31 cellular contexts compared by ENCODE assay signal in the genomic region with DNA sequence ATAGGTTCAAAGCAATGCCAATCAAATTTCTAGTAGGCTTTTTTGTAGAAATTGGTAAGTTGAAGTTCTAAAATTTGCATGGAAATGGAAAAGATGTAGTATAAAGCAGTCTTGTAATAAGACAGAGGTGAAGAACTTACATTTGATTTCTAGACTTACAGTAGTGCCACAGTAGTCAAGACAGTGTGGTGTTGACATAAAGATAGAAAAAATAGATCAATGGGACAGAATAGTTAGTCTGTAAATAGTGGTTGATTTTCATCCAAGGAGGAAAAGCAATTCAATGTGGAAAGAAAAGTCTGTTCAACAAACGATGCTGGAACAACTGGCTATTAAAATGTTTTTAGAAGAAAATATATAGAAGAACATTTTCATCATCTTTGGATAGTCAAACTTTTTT.
"Had no signal": no experiment of that assay in that cellular context is flagged by ENCODE, and none has a peak within 500 bp of the region (broad histone marks: within the 10 kb centered on the region; RNA-seq: fewer than 3 reads in every experiment).

No MANE protein-coding gene starts in this region.

- H3K27me3 ChIP-seq: ascending aorta, cardiac muscle cell had no signal

- H3K9me3 ChIP-seq: ascending aorta had no signal

- DNase-seq: activated CD4-positive, alpha-beta memory T cell treated with anti-CD3 and anti-CD28 coated beads, Interleukin-2, amount 10 ng/mL, durations not matched to agents 7 days and 5 days; activated CD4-positive, alpha-beta T cell treated with anti-CD3 and anti-CD28 coated beads for 1 hour; activated CD4-positive, alpha-beta T cell treated with anti-CD3 and anti-CD28 coated beads for 36 hours; activated CD4-positive, alpha-beta T cell treated with anti-CD3 and anti-CD28 coated beads for 48 hours; activated CD4-positive, alpha-beta T cell treated with anti-CD3 and anti-CD28 coated beads, Interleukin-2, amount 10 ng/mL, durations not matched to agents 7 days and 5 days; activated CD4-positive, alpha-beta T cell treated with anti-CD3 and anti-CD28 coated beads, Interleukin-2, amount 50 U/mL, for 48 hours; activated CD4-positive, CD25-positive, alpha-beta regulatory T cell; activated CD8-positive, alpha-beta memory T cell treated with anti-CD3 and anti-CD28 coated beads for 24 hours; activated CD8-positive, alpha-beta memory T cell treated with anti-CD3 and anti-CD28 coated beads, Interleukin-2, amount 10 ng/mL, durations not matched to agents 7 days and 5 days; activated CD8-positive, alpha-beta memory T cell treated with anti-CD3 and anti-CD28 coated beads, Interleukin-2, amount 50 U/mL, for 48 hours; activated CD8-positive, alpha-beta T cell treated with anti-CD3 and anti-CD28 coated beads, Interleukin-2, amount 10 ng/mL, durations not matched to agents 7 days and 5 days; activated effector memory CD4-positive, alpha-beta T cell treated with Interleukin-2 at 50 U/mL for 16 hours; activated gamma-delta T cell; activated naive CD4-positive, alpha-beta T cell treated with anti-CD3 and anti-CD28 coated beads, Interleukin-2, amount 10 ng/mL, durations not matched to agents 7 days and 5 days; activated naive CD4-positive, alpha-beta T cell treated with Interleukin-2 at 50 U/mL for 16 hours; activated naive CD8-positive, alpha-beta T cell treated with anti-CD3 and anti-CD28 coated beads, Interleukin-2, amount 10 ng/mL, durations not matched to agents 7 days and 5 days; activated naive CD8-positive, alpha-beta T cell treated with anti-CD3 and anti-CD28 coated beads, Interleukin-2, amount 50 U/mL, for 24 hours; activated T-cell treated with anti-CD3 and anti-CD28 coated beads, Interleukin-2, amount 50 U/mL, for 24 hours; activated T-cell treated with anti-CD3 and anti-CD28 coated beads, Interleukin-2, amount 50 U/mL, for 48 hours; amygdala; anterior cingulate cortex; caudate nucleus; cerebellar nuclear complex; T-helper 2 cell; T-helper 9 cell; WERI-Rb-1 had no signal

- H3K27ac ChIP-seq: ascending aorta, cardiac muscle cell, WERI-Rb-1 had no signal

- H3K4me1 ChIP-seq: ascending aorta had no signal

- ATAC-seq: activated CD4-positive, alpha-beta T cell treated with anti-CD3 and anti-CD28 coated beads for 36 hours; activated CD4-positive, CD25-positive, alpha-beta regulatory T cell treated with anti-CD3 and anti-CD28 coated beads, Interleukin-2, amount 50 U/mL, for 24 hours; activated CD8-positive, alpha-beta memory T cell treated with anti-CD3 and anti-CD28 coated beads, Interleukin-2, amount 10 ng/mL, durations not matched to agents 7 days and 5 days; activated CD8-positive, alpha-beta T cell treated with anti-CD3 and anti-CD28 coated beads, Interleukin-2, amount 10 ng/mL, durations not matched to agents 7 days and 5 days; activated naive CD8-positive, alpha-beta T cell treated with anti-CD3 and anti-CD28 coated beads, Interleukin-2, amount 50 U/mL, for 24 hours had no signal

- H3K36me3 ChIP-seq: cardiac muscle cell, WERI-Rb-1 had no signal

- FAIRE-seq: bronchial epithelial cell, TTC549 had no signal

- H3K4me3 ChIP-seq: ascending aorta, cardiac muscle cell had no signal
